In the genomic region with DNA sequence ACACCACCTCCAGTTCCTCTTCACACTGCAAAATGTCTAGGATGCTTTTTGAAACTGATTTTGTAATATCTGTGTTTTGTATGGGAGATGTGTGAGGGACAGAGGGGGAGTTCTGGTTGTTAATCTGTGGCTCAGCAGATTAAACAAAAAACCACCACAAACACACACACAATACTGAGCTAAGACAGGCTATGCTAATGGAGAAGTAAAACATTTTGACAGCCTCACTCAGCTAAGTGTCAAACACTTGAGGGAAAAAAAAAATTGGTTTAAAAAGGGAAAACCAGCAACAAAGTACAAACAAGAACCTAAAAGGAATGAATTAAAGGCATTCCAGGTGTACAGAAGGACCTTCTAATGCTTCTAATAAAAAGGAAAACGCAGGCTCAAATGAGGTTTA, we compare ENCODE assay signal across 32 cellular contexts.
"Had no signal": no experiment of that assay in that cellular context is flagged by ENCODE, and none has a peak within 500 bp of the region (broad histone marks: within the 10 kb centered on the region; RNA-seq: fewer than 3 reads in every experiment).

No MANE protein-coding gene starts in this region.

- H3K27me3 ChIP-seq: esophagus muscularis mucosa, foreskin keratinocyte, gastrocnemius medialis, heart left ventricle had no signal

- H3K27ac ChIP-seq: esophagus muscularis mucosa, foreskin keratinocyte, gastrocnemius medialis, heart left ventricle, VCaP had no signal

- DNase-seq: activated CD4-positive, alpha-beta T cell treated with anti-CD3 and anti-CD28 coated beads for 1 hour; activated CD4-positive, alpha-beta T cell treated with anti-CD3 and anti-CD28 coated beads for 4 hours; activated CD4-positive, alpha-beta T cell treated with anti-CD3 and anti-CD28 coated beads, Interleukin-2, amount 10 ng/mL, durations not matched to agents 7 days and 5 days; activated CD4-positive, alpha-beta T cell treated with anti-CD3 and anti-CD28 coated beads, Interleukin-2, amount 50 U/mL, for 48 hours; activated CD8-positive, alpha-beta memory T cell treated with anti-CD3 and anti-CD28 coated beads, Interleukin-2, amount 10 ng/mL, durations not matched to agents 7 days and 5 days; activated CD8-positive, alpha-beta memory T cell treated with anti-CD3 and anti-CD28 coated beads, Interleukin-2, amount 50 U/mL, for 4 hours; activated CD8-positive, alpha-beta T cell treated with anti-CD3 and anti-CD28 coated beads, Interleukin-2, amount 10 ng/mL, durations not matched to agents 7 days and 5 days; activated effector memory CD4-positive, alpha-beta T cell treated with anti-CD3 and anti-CD28 coated beads, Interleukin-2, amount 50 U/mL, for 16 hours; activated naive CD4-positive, alpha-beta T cell treated with anti-CD3 and anti-CD28 coated beads, Interleukin-2, amount 10 ng/mL, durations not matched to agents 7 days and 5 days; activated T-cell treated with anti-CD3 and anti-CD28 coated beads, Interleukin-2, amount 50 U/mL, for 1 hour; activated T-cell treated with anti-CD3 and anti-CD28 coated beads, Interleukin-2, amount 50 U/mL, for 48 hours; amniotic stem cell; anterior cingulate cortex; cortex of kidney; dermis blood vessel endothelial cell; effector CD4-positive, alpha-beta T cell; effector memory CD8-positive, alpha-beta T cell; erythroblast; foreskin keratinocyte; gastrocnemius medialis; glutamatergic neuron; heart left ventricle; T-helper 2 cell had no signal

- H3K9me3 Mint-ChIP-seq: activated CD4-positive, alpha-beta T cell treated with anti-CD3 and anti-CD28 coated beads, Interleukin-2, amount 10 ng/mL, durations not matched to agents 7 days and 5 days; activated naive CD4-positive, alpha-beta T cell treated with anti-CD3 and anti-CD28 coated beads, Interleukin-2, amount 10 ng/mL, durations not matched to agents 7 days and 5 days; activated T-helper 1 cell treated with anti-CD3 and anti-CD28 coated beads, Interleukin-12 subunit alpha, Interleukin-12 subunit beta, Interleukin-2, Interleukin-4 antibody, amounts not matched to agents 30 ng/mL and 10 ng/mL and 1 ng/mL, durations not matched to agents 14 hours and 24 hours and 36 hours; activated T-helper 2 cell treated with anti-CD3 and anti-CD28 coated beads, Interferon-gamma antibody, Interleukin-2, Interleukin-4, amounts not matched to agents 10 μg/mL and 5 μg/mL and 100 μg/mL, durations not matched to agents 14 hours and 24 hours and 36 hours; effector memory CD8-positive, alpha-beta T cell; WTC11 had no signal

- H3K36me3 ChIP-seq: esophagus muscularis mucosa, gastrocnemius medialis, heart left ventricle had no signal

- H3K4me3 Mint-ChIP-seq: activated CD4-positive, alpha-beta T cell treated with anti-CD3 and anti-CD28 coated beads, Interleukin-2, amount 10 ng/mL, durations not matched to agents 7 days and 5 days; activated CD8-positive, alpha-beta memory T cell treated with anti-CD3 and anti-CD28 coated beads, Interleukin-2, amount 10 ng/mL, durations not matched to agents 7 days and 5 days; activated CD8-positive, alpha-beta T cell treated with anti-CD3 and anti-CD28 coated beads, Interleukin-2, amount 10 ng/mL, durations not matched to agents 7 days and 5 days; activated naive CD4-positive, alpha-beta T cell treated with anti-CD3 and anti-CD28 coated beads, Interleukin-2, amount 10 ng/mL, durations not matched to agents 7 days and 5 days; activated naive CD8-positive, alpha-beta T cell; activated T-helper 1 cell treated with anti-CD3 and anti-CD28 coated beads, Interleukin-12 subunit alpha, Interleukin-12 subunit beta, Interleukin-2, Interleukin-4 antibody, amounts not matched to agents 30 ng/mL and 10 ng/mL and 1 ng/mL, durations not matched to agents 14 hours and 24 hours and 36 hours; effector memory CD8-positive, alpha-beta T cell; WTC11 had no signal

- H3K27me3 Mint-ChIP-seq: activated naive CD8-positive, alpha-beta T cell had no signal

- FAIRE-seq: astrocyte, colon, TTC549 had no signal

- H3K9me3 ChIP-seq: esophagus muscularis mucosa, gastrocnemius medialis, heart left ventricle had no signal

- H3K4me1 Mint-ChIP-seq: activated CD4-positive, alpha-beta T cell treated with anti-CD3 and anti-CD28 coated beads, Interleukin-2, amount 10 ng/mL, durations not matched to agents 7 days and 5 days; activated naive CD4-positive, alpha-beta T cell treated with anti-CD3 and anti-CD28 coated beads, Interleukin-2, amount 10 ng/mL, durations not matched to agents 7 days and 5 days; WTC11 had no signal

- H3K36me3 Mint-ChIP-seq: activated naive CD4-positive, alpha-beta T cell treated with anti-CD3 and anti-CD28 coated beads, Interleukin-2, amount 10 ng/mL, durations not matched to agents 7 days and 5 days; activated naive CD8-positive, alpha-beta T cell; WTC11 had no signal

- H3K4me3 ChIP-seq: esophagus muscularis mucosa, gastrocnemius medialis, heart left ventricle had no signal

- H3K27ac Mint-ChIP-seq: activated CD4-positive, alpha-beta T cell treated with anti-CD3 and anti-CD28 coated beads, Interleukin-2, amount 10 ng/mL, durations not matched to agents 7 days and 5 days; activated CD8-positive, alpha-beta memory T cell treated with anti-CD3 and anti-CD28 coated beads, Interleukin-2, amount 10 ng/mL, durations not matched to agents 7 days and 5 days; activated CD8-positive, alpha-beta T cell treated with anti-CD3 and anti-CD28 coated beads, Interleukin-2, amount 10 ng/mL, durations not matched to agents 7 days and 5 days; activated naive CD4-positive, alpha-beta T cell treated with anti-CD3 and anti-CD28 coated beads, Interleukin-2, amount 10 ng/mL, durations not matched to agents 7 days and 5 days; activated naive CD8-positive, alpha-beta T cell; activated T-helper 1 cell treated with anti-CD3 and anti-CD28 coated beads, Interleukin-12 subunit alpha, Interleukin-12 subunit beta, Interleukin-2, Interleukin-4 antibody, amounts not matched to agents 30 ng/mL and 10 ng/mL and 1 ng/mL, durations not matched to agents 14 hours and 24 hours and 36 hours; activated T-helper 2 cell treated with anti-CD3 and anti-CD28 coated beads, Interferon-gamma antibody, Interleukin-2, Interleukin-4, amounts not matched to agents 10 μg/mL and 5 μg/mL and 100 μg/mL, durations not matched to agents 14 hours and 24 hours and 36 hours; effector memory CD8-positive, alpha-beta T cell; WTC11 had no signal
